Comparison of ENCODE assay signal across 16 cellular contexts in genomic region chr1:192826791-192827477, GRCh38. TPM values are rescaled to one million over a fixed set of nuclear protein-coding genes. Genes with fewer than 3 reads are reported as not detected.
A peak's percentile ranks its signal among the peaks of the same experiment; 100 is the strongest.
DNase-seq lines count a peak whose midpoint lies in the region; ATAC-seq, FAIRE-seq and TF ChIP-seq lines count a peak whose summit lies in the region.
"Had no signal": no experiment of that assay in that cellular context is flagged by ENCODE, and none has a peak within 500 bp of the region (broad histone marks: within the 10 kb centered on the region; RNA-seq: fewer than 3 reads in every experiment).

No MANE protein-coding gene starts in this region.

- no TSS peak for BruUV-seq in GM12878 (replicated peaks; lab: Mats Ljungman, UMichigan)

- no peak overlapping the region for H3K27ac Mint-ChIP-seq in immature natural killer cell

- H3K79me2 ChIP-seq in GM12878 (ENCODE audit: control insufficient read depth, insufficient read depth, low read length), result no peaks in the 10 kb centered on the region

- H3K4me1 ChIP-seq in GM12878 (ENCODE audit: control insufficient read depth, insufficient read depth, low read length) (no peaks in the 10 kb centered on the region), mesodermal cell (ENCODE audit: control insufficient read depth, insufficient read depth, low read length, poor library complexity, severe bottlenecking) (peaks cover 3% of the 10 kb centered on the region)
- H3K4me1 ChIP-seq: gastrocnemius medialis had no signal

- no peak for DNase-seq in GM12878 (ENCODE audit: low read depth, low spot score)
- no peak for DNase-seq in activated gamma-delta T cell (lab: John Stamatoyannopoulos, UW)
- DNase-seq in immature natural killer cell, result no peak
- DNase-seq in SKM-1 (lab: John Stamatoyannopoulos, UW; ENCODE audit: unreplicated experiment), result no peak
- DNase-seq: activated T-cell treated with anti-CD3 and anti-CD28 coated beads, Interleukin-2, amount 50 U/mL, for 1 hour; gastrocnemius medialis; mucosa of descending colon; NCI-H1436 treated with DMSO at 0.1 percent for 48 hours; sigmoid colon had no signal

- peaks cover 0 to 1% of the 10 kb centered on the region in 2 experiments; a peak in 1 of 4 replicates for H3K27me3 ChIP-seq in GM12878 (replicated peaks in 1 of 2; ENCODE audit: control insufficient read depth in 2 of 2, insufficient read depth in 2 of 2, low read length in 1 of 2)
- H3K27me3 ChIP-seq: gastrocnemius medialis, sigmoid colon had no signal

- no peak overlapping the region for H3K4me2 ChIP-seq in GM12878 (ENCODE audit: control insufficient read depth, insufficient read depth)

- no peak for TF ChIP-seq CTCF in GM12878 (IDR thresholded peaks at IDR 0.05 in 2 of 3, conservative IDR thresholded peaks at IDR 0.05 in 1 of 3; ENCODE audit: control insufficient read depth in 2 of 3, extremely low read depth in 1 of 3, insufficient read depth in 1 of 3, low read depth in 3 of 3, low read length in 3 of 3)

- POLR2A ChIA-PET in GM12878 (lab: Charles Lee), result no interaction called here

- H3K27me3 Mint-ChIP-seq in immature natural killer cell (ENCODE audit: low read depth in 3 of 3), result peaks cover 3 to 14% (median 7%) of the 10 kb centered on the region in 3 donors

- SMC1A ChIA-PET in GM12878 (lab: Charles Lee; ENCODE audit: uncharacterized antibody, unreplicated experiment), result no interaction called here

- peak; percentile 97 for ATAC-seq in GM19324 (IDR thresholded peaks at IDR 0.05; ENCODE audit: low FRiP score, unreplicated experiment)
- ATAC-seq in HG03354 (IDR thresholded peaks at IDR 0.05; ENCODE audit: poor library complexity, severe bottlenecking, unreplicated experiment), result peak; percentile 78
- ATAC-seq in GM12878, result peak; percentile 51
- ATAC-seq in HG02623 (IDR thresholded peaks at IDR 0.05; ENCODE audit: unreplicated experiment), result no peak
- ATAC-seq: gastrocnemius medialis, mucosa of descending colon had no signal

- no peak overlapping the region for H3K9ac ChIP-seq in GM12878 (ENCODE audit: control insufficient read depth, insufficient read depth, low read length)

- H3K27ac ChIP-seq in GM12878 (ENCODE audit: control insufficient read depth, insufficient read depth) (no peak overlapping the region), mesodermal cell (ENCODE audit: low read depth, low read length, severe bottlenecking) (peak overlapping the region; percentile 55)
- H3K27ac ChIP-seq: gastrocnemius medialis, HL-60, sigmoid colon had no signal

- H2AFZ ChIP-seq in GM12878 (ENCODE audit: control insufficient read depth, low read depth, low read length), result no peak overlapping the region

- in situ Hi-C loops in GM12878 (cut with MboI), result no loop called here

- H3K36me3 Mint-ChIP-seq in immature natural killer cell, result no peaks in the 10 kb centered on the region

- H4K20me1 ChIP-seq in GM12878 (ENCODE audit: control insufficient read depth, insufficient read depth), result no peaks in the 10 kb centered on the region

- FAIRE-seq in GM12878 (lab: Jason Lieb, UNC), result no peak
- FAIRE-seq: GM12891 had no signal

- RAD21 ChIA-PET in GM12878 (lab: Charles Lee; ENCODE audit: unreplicated experiment), result no interaction called here

- CTCF ChIA-PET in GM12878 (lab: Yijun Ruan, JAX), result no interaction called here

- H3K9me3 Mint-ChIP-seq in immature natural killer cell, result no peaks in the 10 kb centered on the region
- H3K9me3 Mint-ChIP-seq: central memory CD8-positive, alpha-beta T cell had no signal

- H3K36me3 ChIP-seq in GM12878 (ENCODE audit: control insufficient read depth in 2 of 2, insufficient read depth in 2 of 2, low read length in 1 of 2), result no peaks in the 10 kb centered on the region
- H3K36me3 ChIP-seq in mesodermal cell (ENCODE audit: control insufficient read depth, insufficient read depth, low read length), result no peaks in the 10 kb centered on the region
- H3K36me3 ChIP-seq: gastrocnemius medialis, sigmoid colon had no signal

- TF ChIP-seq EP300 in GM12878 (IDR thresholded peaks at IDR 0.05; ENCODE audit: borderline replicate concordance in 1 of 2, control insufficient read depth in 1 of 2, low read depth in 2 of 2, low read length in 2 of 2), result no peak

- TF ChIP-seq POLR2A in GM12878 (IDR thresholded peaks at IDR 0.05; ENCODE audit: low read depth, low read length), result no peak

- intact Hi-C loops in GM12878 (cut with micrococcal nuclease; ENCODE audit: unreplicated experiment), result no loop called here

- H3K4me3 Mint-ChIP-seq in immature natural killer cell, result no peak overlapping the region
- H3K4me3 Mint-ChIP-seq: central memory CD8-positive, alpha-beta T cell had no signal

- H3K4me3 ChIP-seq in GM12878 (no peak overlapping the region), mesodermal cell (ENCODE audit: extremely low read depth, insufficient read depth, low read length, poor library complexity, severe bottlenecking) (no peak overlapping the region)
- H3K4me3 ChIP-seq: gastrocnemius medialis, mucosa of descending colon, sigmoid colon had no signal

- WGBS in GM12878 (ENCODE audit: insufficient coverage, insufficient replicate concordance, low lambda C conversion rate, missing lambda C conversion rate), result 17% methylated on average over 4 of the region's 4 CpGs
- WGBS in mesodermal cell (ENCODE audit: insufficient coverage in 2 of 2), 2 experiments, result 89 to 96% methylated on average over 3 of the region's 4 CpGs

- TF ChIP-seq RAD21 in GM12878 (IDR thresholded peaks at IDR 0.05; ENCODE audit: insufficient read depth, low read depth, low read length), result no peak

- H3K9me3 ChIP-seq in GM12878 (replicated peaks; ENCODE audit: control insufficient read depth, insufficient read depth, low read length), result no peaks in the 10 kb centered on the region
- H3K9me3 ChIP-seq in mesodermal cell (ENCODE audit: control insufficient read depth, low read length), result no peaks in the 10 kb centered on the region
- H3K9me3 ChIP-seq: gastrocnemius medialis, mucosa of descending colon, sigmoid colon had no signal

- H3K4me1 Mint-ChIP-seq in immature natural killer cell, result no peaks in the 10 kb centered on the region
- H3K4me1 Mint-ChIP-seq: central memory CD8-positive, alpha-beta T cell had no signal

TF ChIP-seq in GM12878, 131 proteins besides CTCF, POLR2A, EP300 and RAD21 (continues in another document):
- TF ChIP-seq NBN (IDR thresholded peaks at IDR 0.05), result no peak
- no peak for TF ChIP-seq BCL11A (IDR thresholded peaks at IDR 0.05; ENCODE audit: low read depth, low read length)
- no peak for TF ChIP-seq HDAC2 (IDR thresholded peaks at IDR 0.05)
- TF ChIP-seq SUZ12 (IDR thresholded peaks at IDR 0.05; ENCODE audit: unreplicated experiment), result no peak
- TF ChIP-seq POLR2AphosphoS2 (IDR thresholded peaks at IDR 0.05; ENCODE audit: low read depth, low read length), result no peak
- no peak for TF ChIP-seq REST (IDR thresholded peaks at IDR 0.05; ENCODE audit: low read depth, low read length)
- no peak for TF ChIP-seq RFX5 (IDR thresholded peaks at IDR 0.05; ENCODE audit: low read depth, low read length)

RNA-seq across cellular contexts. Expression of gene RGS2, which starts 18.1 kb away (rescaled TPM):
- 2.2 and 3.1 TPM in 2 replicates for total RNA-seq in GM12878 (2013; cell fraction: nucleolus; rRNA removed)
- total RNA-seq in GM12878 (2014; rRNA removed) (0.96 and 1.5 TPM in 2 replicates), GM12878 (2014; rRNA removed; fragmentation: Illumina TruSeq; extraction: Trizol) (1.3 and 1.4 TPM in 2 replicates), GM12878 (2021) (0.53 and 1.0 TPM in 2 replicates)
- 6.2 TPM for polyA plus RNA-seq in GM12878 (2011; ENCODE audit: low read depth)
- polyA plus RNA-seq in GM12878 (2011; rRNA removed) (0.41 and 0.69 TPM in 2 replicates), GM12878 (2014; fragmentation: Illumina TruSeq; extraction: Trizol) (1.0 and 1.8 TPM in 2 replicates), GM12878 (2014; fragmentation: Nextera tagmentation; extraction: Ambion mirVana) (1 to 10 TPM; 1.9 to 2.3 TPM), GM12878 (2014; rRNA removed) (0.27 and 1.3 TPM in 2 replicates), GM12878 (2016; fragmentation: Nextera tagmentation; extraction: Ambion mirVana) (under 1 TPM; 0.44 to 0.76 TPM), immature natural killer cell (100 to 1,000 TPM in 2 of 3 donors, 10 to 100 TPM in 1; 99.4 to 358 (median 227) TPM)
- 0.13 TPM in 1 of 2 replicates, not detected in the other for polyA plus RNA-seq in GM12878 (2011; cell fraction: cytosol; rRNA removed)
- 0.21 and 0.32 TPM in 2 replicates for polyA plus RNA-seq in GM12878 (2011; cell fraction: nucleus; rRNA removed)
- 5.9 and 11.7 TPM in 2 replicates for polyA plus RNA-seq in GM12878 (2012)
- polyA minus RNA-seq in GM12878 (2011; rRNA and poly(A)+ RNA removed), result not detected in 2 replicates
- polyA minus RNA-seq in GM12878 (2011; cell fraction: cytosol; rRNA and poly(A)+ RNA removed), result 10.0 and 10.3 TPM in 2 replicates
- 0.48 and 0.77 TPM in 2 replicates for polyA minus RNA-seq in GM12878 (2011; cell fraction: nucleus; rRNA and poly(A)+ RNA removed)
- 54.4 TPM for polyA plus RNA-seq in mesodermal cell (2013, experiment 1 of 2)
- polyA plus RNA-seq in mesodermal cell (2013, experiment 2 of 2), result 63.5 TPM

Comparison
In these comparisons a context has a peak if more than half of its experiments do, and no peak if none do; other contexts are left out.
1. RNA of gene RGS2, which starts 18.1 kb away (polyA plus RNA-seq): 99.4 to 358 TPM in immature natural killer cell; 0.13 to 11.7 TPM in GM12878; every median in the first group is over 4 times any median in the second.